27 cellular contexts compared by ENCODE assay signal in genomic region chr11:107265591-107265990, GRCh38.
"Had no signal": no experiment of that assay in that cellular context is flagged by ENCODE, and none has a peak within 500 bp of the region (broad histone marks: within the 10 kb centered on the region; RNA-seq: fewer than 3 reads in every experiment).

No MANE protein-coding gene starts in this region.

- H3K27ac ChIP-seq: adrenal gland, body of pancreas, esophagus squamous epithelium had no signal

- DNase-seq: activated CD4-positive, alpha-beta memory T cell treated with anti-CD3 and anti-CD28 coated beads for 36 hours; activated CD4-positive, alpha-beta T cell treated with anti-CD3 and anti-CD28 coated beads for 36 hours; activated CD4-positive, alpha-beta T cell treated with anti-CD3 and anti-CD28 coated beads, Interleukin-2, amount 10 ng/mL, durations not matched to agents 24 days and 14 days; activated CD4-positive, CD25-positive, alpha-beta regulatory T cell; activated CD4-positive, CD25-positive, alpha-beta regulatory T cell treated with anti-CD3 and anti-CD28 coated beads, Interleukin-2, amount 50 U/mL, for 72 hours; activated CD8-positive, alpha-beta memory T cell treated with anti-CD3 and anti-CD28 coated beads, Interleukin-2, amount 50 U/mL, for 48 hours; activated effector memory CD4-positive, alpha-beta T cell treated with Interleukin-2 at 50 U/mL for 16 hours; activated naive CD4-positive, alpha-beta T cell treated with anti-CD3 and anti-CD28 coated beads for 36 hours; activated naive CD8-positive, alpha-beta T cell treated with anti-CD3 and anti-CD28 coated beads for 36 hours; activated naive CD8-positive, alpha-beta T cell treated with anti-CD3 and anti-CD28 coated beads, Interleukin-2, amount 50 U/mL, for 24 hours; activated T-cell treated with anti-CD3 and anti-CD28 coated beads for 4 hours; activated T-cell treated with anti-CD3 and anti-CD28 coated beads, Interleukin-2, amount 50 U/mL, for 24 hours; activated T-cell treated with anti-CD3 and anti-CD28 coated beads, Interleukin-2, amount 50 U/mL, for 72 hours; adrenal gland; amygdala; aorta; body of pancreas; cortex of kidney; dermis blood vessel endothelial cell; effector CD4-positive, alpha-beta T cell; effector memory CD8-positive, alpha-beta T cell; erythroblast; esophagus squamous epithelium; foreskin melanocyte; glutamatergic neuron; T-helper 2 cell had no signal

- H3K4me3 Mint-ChIP-seq: activated CD4-positive, alpha-beta memory T cell treated with anti-CD3 and anti-CD28 coated beads for 36 hours; activated CD4-positive, alpha-beta T cell treated with anti-CD3 and anti-CD28 coated beads for 36 hours; activated CD4-positive, alpha-beta T cell treated with anti-CD3 and anti-CD28 coated beads, Interleukin-2, amount 10 ng/mL, durations not matched to agents 24 days and 14 days; activated naive CD4-positive, alpha-beta T cell treated with anti-CD3 and anti-CD28 coated beads for 36 hours; activated naive CD4-positive, alpha-beta T cell treated with anti-CD3 and anti-CD28 coated beads, Interleukin-2, amount 50 U/mL, for 24 hours; activated naive CD8-positive, alpha-beta T cell treated with anti-CD3 and anti-CD28 coated beads for 36 hours; activated naive CD8-positive, alpha-beta T cell treated with anti-CD3 and anti-CD28 coated beads, Interleukin-2, amount 50 U/mL, for 24 hours; activated T-cell treated with anti-CD3 and anti-CD28 coated beads, Interleukin-2, amount 50 U/mL, for 24 hours; activated T-cell treated with anti-CD3 and anti-CD28 coated beads, Interleukin-2, amount 50 U/mL, for 72 hours; effector memory CD8-positive, alpha-beta T cell had no signal

- H3K36me3 Mint-ChIP-seq: activated CD4-positive, alpha-beta memory T cell treated with anti-CD3 and anti-CD28 coated beads for 36 hours; activated naive CD4-positive, alpha-beta T cell treated with anti-CD3 and anti-CD28 coated beads, Interleukin-2, amount 50 U/mL, for 24 hours; activated naive CD8-positive, alpha-beta T cell treated with anti-CD3 and anti-CD28 coated beads for 36 hours had no signal

- H3K27me3 Mint-ChIP-seq: activated CD4-positive, alpha-beta memory T cell treated with anti-CD3 and anti-CD28 coated beads for 36 hours; activated CD4-positive, alpha-beta T cell treated with anti-CD3 and anti-CD28 coated beads for 36 hours; activated CD4-positive, alpha-beta T cell treated with anti-CD3 and anti-CD28 coated beads, Interleukin-2, amount 10 ng/mL, durations not matched to agents 24 days and 14 days; activated naive CD4-positive, alpha-beta T cell treated with anti-CD3 and anti-CD28 coated beads, Interleukin-2, amount 50 U/mL, for 24 hours; activated naive CD8-positive, alpha-beta T cell treated with anti-CD3 and anti-CD28 coated beads for 36 hours; activated naive CD8-positive, alpha-beta T cell treated with anti-CD3 and anti-CD28 coated beads, Interleukin-2, amount 50 U/mL, for 24 hours; activated T-cell treated with anti-CD3 and anti-CD28 coated beads, Interleukin-2, amount 50 U/mL, for 24 hours had no signal

- ATAC-seq: activated CD4-positive, alpha-beta T cell treated with anti-CD3 and anti-CD28 coated beads for 36 hours; activated naive CD8-positive, alpha-beta T cell treated with anti-CD3 and anti-CD28 coated beads, Interleukin-2, amount 50 U/mL, for 24 hours; activated T-cell treated with anti-CD3 and anti-CD28 coated beads, Interleukin-2, amount 50 U/mL, for 72 hours; body of pancreas; effector memory CD8-positive, alpha-beta T cell had no signal

- H3K9me3 Mint-ChIP-seq: activated CD4-positive, alpha-beta memory T cell treated with anti-CD3 and anti-CD28 coated beads for 36 hours; activated CD4-positive, alpha-beta T cell treated with anti-CD3 and anti-CD28 coated beads, Interleukin-2, amount 10 ng/mL, durations not matched to agents 24 days and 14 days; activated naive CD4-positive, alpha-beta T cell treated with anti-CD3 and anti-CD28 coated beads for 36 hours; activated naive CD4-positive, alpha-beta T cell treated with anti-CD3 and anti-CD28 coated beads, Interleukin-2, amount 50 U/mL, for 24 hours; activated naive CD8-positive, alpha-beta T cell treated with anti-CD3 and anti-CD28 coated beads for 36 hours; activated naive CD8-positive, alpha-beta T cell treated with anti-CD3 and anti-CD28 coated beads, Interleukin-2, amount 50 U/mL, for 24 hours; activated T-cell treated with anti-CD3 and anti-CD28 coated beads, Interleukin-2, amount 50 U/mL, for 24 hours; activated T-cell treated with anti-CD3 and anti-CD28 coated beads, Interleukin-2, amount 50 U/mL, for 72 hours; effector memory CD8-positive, alpha-beta T cell had no signal

- H3K9me3 ChIP-seq: adrenal gland, body of pancreas, esophagus squamous epithelium had no signal

- H3K4me3 ChIP-seq: adrenal gland, body of pancreas, esophagus squamous epithelium had no signal

- H3K36me3 ChIP-seq: adrenal gland, esophagus squamous epithelium had no signal

- H3K4me1 ChIP-seq: body of pancreas, esophagus squamous epithelium had no signal

- H3K4me1 Mint-ChIP-seq: activated CD4-positive, alpha-beta T cell treated with anti-CD3 and anti-CD28 coated beads for 36 hours; activated CD4-positive, alpha-beta T cell treated with anti-CD3 and anti-CD28 coated beads, Interleukin-2, amount 10 ng/mL, durations not matched to agents 24 days and 14 days; activated naive CD4-positive, alpha-beta T cell treated with anti-CD3 and anti-CD28 coated beads, Interleukin-2, amount 50 U/mL, for 24 hours; activated naive CD8-positive, alpha-beta T cell treated with anti-CD3 and anti-CD28 coated beads for 36 hours; activated naive CD8-positive, alpha-beta T cell treated with anti-CD3 and anti-CD28 coated beads, Interleukin-2, amount 50 U/mL, for 24 hours had no signal

- H3K27me3 ChIP-seq: adrenal gland, body of pancreas, esophagus squamous epithelium had no signal

- H3K27ac Mint-ChIP-seq: activated CD4-positive, alpha-beta memory T cell treated with anti-CD3 and anti-CD28 coated beads for 36 hours; activated CD4-positive, alpha-beta T cell treated with anti-CD3 and anti-CD28 coated beads for 36 hours; activated CD4-positive, alpha-beta T cell treated with anti-CD3 and anti-CD28 coated beads, Interleukin-2, amount 10 ng/mL, durations not matched to agents 24 days and 14 days; activated naive CD4-positive, alpha-beta T cell treated with anti-CD3 and anti-CD28 coated beads for 36 hours; activated naive CD4-positive, alpha-beta T cell treated with anti-CD3 and anti-CD28 coated beads, Interleukin-2, amount 50 U/mL, for 24 hours; activated naive CD8-positive, alpha-beta T cell treated with anti-CD3 and anti-CD28 coated beads for 36 hours; activated naive CD8-positive, alpha-beta T cell treated with anti-CD3 and anti-CD28 coated beads, Interleukin-2, amount 50 U/mL, for 24 hours; activated T-cell treated with anti-CD3 and anti-CD28 coated beads, Interleukin-2, amount 50 U/mL, for 24 hours; activated T-cell treated with anti-CD3 and anti-CD28 coated beads, Interleukin-2, amount 50 U/mL, for 72 hours; effector memory CD8-positive, alpha-beta T cell had no signal
